Comparison of ENCODE assay signal across 3 cellular contexts in genomic region chr22:22510833-22511232, GRCh38. TPM values are rescaled to one million over a fixed set of nuclear protein-coding genes. Genes with fewer than 3 reads are reported as not detected.
"Had no signal": no experiment of that assay in that cellular context is flagged by ENCODE, and none has a peak within 500 bp of the region (broad histone marks: within the 10 kb centered on the region; RNA-seq: fewer than 3 reads in every experiment).

No MANE protein-coding gene starts in this region.

RNA-seq across cellular contexts. Expression of gene ZNF280B, which starts 2.3 kb away (rescaled TPM):
- total RNA-seq: MCF 10A had no signal

RNA-seq across cellular contexts. Expression of gene ZNF280A, which starts 9.2 kb away (rescaled TPM):
- total RNA-seq: LHCN-M2, M059J, MCF 10A had no signal

RNA-seq across cellular contexts. Expression of gene PRAME, which starts 48.2 kb away (rescaled TPM):
- total RNA-seq: LHCN-M2, M059J, MCF 10A had no signal
